In the genomic region with DNA sequence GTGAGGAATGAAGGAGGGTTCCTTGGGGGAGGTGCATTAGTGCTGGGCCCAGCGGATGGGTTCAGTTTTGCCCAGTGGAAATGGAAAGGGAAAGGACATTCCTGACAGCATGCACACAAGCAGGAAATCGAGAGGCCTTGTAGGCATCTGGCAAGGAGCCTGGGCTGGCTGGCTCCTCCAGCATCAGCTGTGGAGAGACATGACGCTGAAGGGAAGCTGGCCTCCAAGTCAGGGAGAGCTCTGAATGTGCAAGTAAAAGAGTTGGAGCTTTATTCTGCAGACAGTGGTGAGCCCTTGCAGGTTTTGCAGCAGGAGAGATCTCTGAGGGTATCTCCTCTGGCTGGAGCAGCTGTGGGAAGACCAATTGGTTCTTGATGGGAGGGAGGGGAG, we compare ENCODE assay signal across 8 cellular contexts.
DNase-seq lines count a peak whose midpoint lies in the region; ATAC-seq and TF ChIP-seq lines count a peak whose summit lies in the region.

No MANE protein-coding gene starts in this region.

- H3K36me3 Mint-ChIP-seq in stimulated activated effector memory CD8-positive, alpha-beta T cell treated with anti-CD3 and anti-CD28 coated beads, Interleukin-12 subunit alpha, Interleukin-12 subunit beta, amount 100 ng/mL, for 72 hours = no peaks in the 10 kb centered on the region

- H3K9me3 Mint-ChIP-seq in stimulated activated effector memory CD8-positive, alpha-beta T cell treated with anti-CD3 and anti-CD28 coated beads, Interleukin-12 subunit alpha, Interleukin-12 subunit beta, amount 100 ng/mL, for 72 hours = no peaks in the 10 kb centered on the region

- peaks cover 9% of the 10 kb centered on the region for H3K4me1 Mint-ChIP-seq in stimulated activated effector memory CD8-positive, alpha-beta T cell treated with anti-CD3 and anti-CD28 coated beads, Interleukin-12 subunit alpha, Interleukin-12 subunit beta, amount 100 ng/mL, for 72 hours

- H3K4me3 ChIP-seq in AG10803 (ENCODE audit: low read length) = no peak overlapping the region

- DNase-seq in AG10803 (ENCODE audit: low read depth) (peak; percentile 93), RPMI8226 (peak; percentile 42), fibroblast of peridontal ligament (ENCODE audit: extremely low read depth) (peak; percentile 95), omental fat pad (ENCODE audit: low spot score) (peak; percentile 21), DMS53 (lab: John Stamatoyannopoulos, UW) (no peak), NCI-H2081 treated with DMSO at 0.1 percent for 48 hours (lab: John Stamatoyannopoulos, UW) (no peak)
- no peak for DNase-seq in stimulated activated effector memory CD8-positive, alpha-beta T cell treated with anti-CD3 and anti-CD28 coated beads, Interleukin-12 subunit alpha, Interleukin-12 subunit beta, amount 100 ng/mL, for 72 hours (ENCODE audit: low spot score in 2 of 2)

- ATAC-seq in omental fat pad (ENCODE audit: low FRiP score) = peak; percentile 60
- no peak for ATAC-seq in stimulated activated effector memory CD8-positive, alpha-beta T cell treated with anti-CD3 and anti-CD28 coated beads, Interleukin-12 subunit alpha, Interleukin-12 subunit beta, amount 100 ng/mL, for 72 hours
- ATAC-seq in HG03571 (IDR thresholded peaks at IDR 0.05; ENCODE audit: unreplicated experiment) = no peak

- H3K27ac Mint-ChIP-seq in stimulated activated effector memory CD8-positive, alpha-beta T cell treated with anti-CD3 and anti-CD28 coated beads, Interleukin-12 subunit alpha, Interleukin-12 subunit beta, amount 100 ng/mL, for 72 hours = no peak overlapping the region

- no peak overlapping the region for H3K4me3 Mint-ChIP-seq in stimulated activated effector memory CD8-positive, alpha-beta T cell treated with anti-CD3 and anti-CD28 coated beads, Interleukin-12 subunit alpha, Interleukin-12 subunit beta, amount 100 ng/mL, for 72 hours

- no peak for TF ChIP-seq CTCF in AG10803 (conservative IDR thresholded peaks at IDR 0.05; ENCODE audit: low read length)
- TF ChIP-seq CTCF in omental fat pad (IDR thresholded peaks at IDR 0.05) = no peak

Comparison
In these comparisons a context has a peak if more than half of its experiments do, and no peak if none do; other contexts are left out.
1. DNase-seq: peak in AG10803 (single experiment), RPMI8226 (single experiment), fibroblast of peridontal ligament (single experiment) and omental fat pad (single experiment); none in stimulated activated effector memory CD8-positive, alpha-beta T cell treated with anti-CD3 and anti-CD28 coated beads, Interleukin-12 subunit alpha, Interleukin-12 subunit beta, amount 100 ng/mL, for 72 hours (0 of 2), DMS53 (single experiment) and NCI-H2081 treated with DMSO at 0.1 percent for 48 hours (single experiment).